In genomic region chr9:37371565-37372464, GRCh38 we compare ENCODE assay signal across 9 cellular contexts. TPM values are rescaled to one million over a fixed set of nuclear protein-coding genes. Genes with fewer than 3 reads are reported as not detected.
A peak's percentile ranks its signal among the peaks of the same experiment; 100 is the strongest.
DNase-seq lines count a peak whose midpoint lies in the region; ATAC-seq and TF ChIP-seq lines count a peak whose summit lies in the region.
"Had no signal": no experiment of that assay in that cellular context is flagged by ENCODE, and none has a peak within 500 bp of the region (broad histone marks: within the 10 kb centered on the region; RNA-seq: fewer than 3 reads in every experiment).

No MANE protein-coding gene starts in this region.

- intact Hi-C loops in dorsolateral prefrontal cortex (cut with DNase I), result no loop called here

- H3K4me2 ChIP-seq in BLaER1, result peak overlapping the region; percentile 94

- TF ChIP-seq CTCF in dorsolateral prefrontal cortex (IDR thresholded peaks at IDR 0.05 in 54 of 56, conservative IDR thresholded peaks at IDR 0.05 in 2 of 56; ENCODE audit: low read depth in 1 of 56, partially characterized antibody in 56 of 56), result no peak
- no peak for TF ChIP-seq CTCF in GM20000 (IDR thresholded peaks at IDR 0.05; ENCODE audit: extremely low read depth, missing control alignments)

- H3K9me3 ChIP-seq in BLaER1 (peaks cover 9% of the 10 kb centered on the region; the same call in 1 of the 2 replicates), adipocyte (ENCODE audit: control insufficient read depth, low read length) (no peaks in the 10 kb centered on the region)

- peak overlapping the region; percentile 63 for H3K9ac ChIP-seq in BLaER1
- H3K9ac ChIP-seq in adipocyte (ENCODE audit: low read length), result no peak overlapping the region

- peaks cover 96% of the 10 kb centered on the region for H3K4me1 ChIP-seq in BLaER1
- H3K4me1 ChIP-seq in adipocyte (ENCODE audit: control insufficient read depth, insufficient read depth, low read length), result no peaks in the 10 kb centered on the region

- ATAC-seq in GM19023 (IDR thresholded peaks at IDR 0.05; ENCODE audit: unreplicated experiment) (peak; percentile 24), HG03097 (IDR thresholded peaks at IDR 0.05; ENCODE audit: low FRiP score, unreplicated experiment) (peak; percentile 13)

- H3K4me3 ChIP-seq in BLaER1, result peak overlapping the region; percentile 40
- no peak overlapping the region for H3K4me3 ChIP-seq in adipocyte (ENCODE audit: low read length)
- H3K4me3 ChIP-seq in dorsolateral prefrontal cortex, result no peak overlapping the region

- H3K36me3 ChIP-seq in BLaER1 (no peaks in the 10 kb centered on the region), adipocyte (ENCODE audit: control insufficient read depth, insufficient read depth, low read length, severe bottlenecking) (no peaks in the 10 kb centered on the region)

- peaks cover 28% of the 10 kb centered on the region for H4K20me1 ChIP-seq in BLaER1

- peak; percentile 31 for DNase-seq in adipocyte (ENCODE audit: low read depth)
- DNase-seq in dorsolateral prefrontal cortex, result no peak
- DNase-seq in DMS 273 treated with DMSO at 0.1 percent for 48 hours (lab: John Stamatoyannopoulos, UW), result no peak
- DNase-seq in NCI-H774 (lab: John Stamatoyannopoulos, UW), result no peak
- DNase-seq in GM20000 (ENCODE audit: low spot score), result no peak
- DNase-seq: NCI-H526 treated with DMSO at 0.1 percent for 48 hours had no signal

- no peaks in the 10 kb centered on the region for H3K27me3 ChIP-seq in BLaER1
- peaks cover 18% of the 10 kb centered on the region for H3K27me3 ChIP-seq in adipocyte (replicated peaks; ENCODE audit: control insufficient read depth, insufficient read depth, low read length)
- no peaks in the 10 kb centered on the region for H3K27me3 ChIP-seq in dorsolateral prefrontal cortex

- H3K27ac ChIP-seq in BLaER1 (peak overlapping the region; percentile 84), dorsolateral prefrontal cortex (no peak overlapping the region)

RNA-seq across cellular contexts. Expression of gene GRHPR, which starts 50.7 kb away (rescaled TPM):
- total RNA-seq in dorsolateral prefrontal cortex, result 100 to 1,000 TPM in 67 of 120 experiments, 10 to 100 TPM in 53; 73.4 to 172 (median 102) TPM
